ENCODE assay signal across 19 cellular contexts in the genomic region with DNA sequence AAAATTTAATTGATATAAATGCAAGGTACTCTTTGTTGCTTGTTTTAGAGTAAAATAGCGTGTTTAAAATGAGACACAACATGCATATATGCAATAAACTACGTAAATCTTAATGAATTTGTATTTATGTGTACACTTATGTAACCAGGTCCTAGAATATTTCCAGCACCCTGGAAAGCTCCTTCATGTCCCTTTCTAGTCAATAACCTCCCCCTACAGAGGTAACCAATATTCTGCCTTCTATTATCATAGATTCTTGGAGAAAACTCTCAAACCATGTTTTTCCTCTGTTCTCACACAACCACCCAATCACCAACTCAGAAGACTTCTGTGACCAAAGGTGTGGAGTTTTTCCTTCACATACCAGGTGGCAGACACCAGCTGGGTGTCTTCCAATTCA.
DNase-seq lines count a peak whose midpoint lies in the region; ATAC-seq, FAIRE-seq and TF ChIP-seq lines count a peak whose summit lies in the region.
"Had no signal": no experiment of that assay in that cellular context is flagged by ENCODE, and none has a peak within 500 bp of the region (broad histone marks: within the 10 kb centered on the region; RNA-seq: fewer than 3 reads in every experiment).

No MANE protein-coding gene starts in this region.

- H3K27me3 ChIP-seq in HCT116 (ENCODE audit: insufficient read depth, low read length), result no peaks in the 10 kb centered on the region
- H3K27me3 ChIP-seq in GM12878 (replicated peaks in 1 of 2; ENCODE audit: control insufficient read depth in 2 of 2, insufficient read depth in 2 of 2, low read length in 1 of 2), result no peaks in the 10 kb centered on the region
- no peaks in the 10 kb centered on the region for H3K27me3 ChIP-seq in liver (ENCODE audit: control insufficient read depth in 4 of 4, insufficient read depth in 4 of 4, low read length in 3 of 4)
- no peaks in the 10 kb centered on the region for H3K27me3 ChIP-seq in tibial nerve

- TF ChIP-seq RAD21 in HCT116 (IDR thresholded peaks at IDR 0.05; ENCODE audit: low read depth) (no peak), GM12878 (IDR thresholded peaks at IDR 0.05; ENCODE audit: insufficient read depth, low read depth, low read length) (no peak), liver (IDR thresholded peaks at IDR 0.05) (no peak)

- FAIRE-seq in GM12878 (lab: Jason Lieb, UNC), result no peak
- FAIRE-seq: A204.1, D721Med, H1 had no signal

- H3K36me3 ChIP-seq in HCT116 (ENCODE audit: control insufficient read depth in 1 of 2, insufficient read depth in 2 of 2, low read length in 2 of 2) (no peaks in the 10 kb centered on the region), GM12878 (ENCODE audit: control insufficient read depth in 2 of 2, insufficient read depth in 2 of 2, low read length in 1 of 2) (no peaks in the 10 kb centered on the region), liver (ENCODE audit: control insufficient read depth in 4 of 4, insufficient read depth in 3 of 4, low read depth in 1 of 4, low read length in 3 of 4) (no peaks in the 10 kb centered on the region), tibial nerve (no peaks in the 10 kb centered on the region)

- WGBS in GM12878 (ENCODE audit: insufficient coverage, insufficient replicate concordance, low lambda C conversion rate, missing lambda C conversion rate), result 2% methylated on average over 2 of the region's 2 CpGs
- WGBS in liver, result 52% methylated on average over 2 of the region's 2 CpGs
- 79 to 85% methylated on average over 2 of the region's 2 CpGs for WGBS in tibial nerve, 2 donors

- H3K9me3 ChIP-seq in HCT116 (ENCODE audit: control insufficient read depth in 1 of 2, insufficient read depth in 1 of 2, low read depth in 1 of 2, low read length in 2 of 2) (no peaks in the 10 kb centered on the region), GM12878 (replicated peaks; ENCODE audit: control insufficient read depth, insufficient read depth, low read length) (no peaks in the 10 kb centered on the region), liver (ENCODE audit: control insufficient read depth in 4 of 4, low read length in 3 of 4) (no peaks in the 10 kb centered on the region), tibial nerve (peaks cover 0 to 3% (median 0%) of the 10 kb centered on the region in 4 donors)
- H3K9me3 ChIP-seq: Caco-2 had no signal

- ATAC-seq in HCT116 (no peak), GM12878 (no peak)

- H3K9ac ChIP-seq in HCT116 (ENCODE audit: low read length) (no peak overlapping the region), GM12878 (ENCODE audit: control insufficient read depth, insufficient read depth, low read length) (no peak overlapping the region), liver (ENCODE audit: low read depth in 1 of 2, low read length in 2 of 2) (no peak overlapping the region)

- CTCF ChIA-PET in HCT116 (lab: Charles Lee) (no interaction called here), GM12878 (lab: Yijun Ruan, JAX) (no interaction called here)

- intact Hi-C loops in HCT116 (cut with micrococcal nuclease), result no loop called here
- intact Hi-C loops in GM12878 (cut with micrococcal nuclease; ENCODE audit: unreplicated experiment), result no loop called here

- no peak overlapping the region for H3K27ac ChIP-seq in HCT116 (ENCODE audit: low read depth, low read length)
- H3K27ac ChIP-seq in GM12878 (ENCODE audit: control insufficient read depth, insufficient read depth), result no peak overlapping the region
- H3K27ac ChIP-seq in liver (ENCODE audit: low read depth in 1 of 2, low read length in 2 of 2), result no peak overlapping the region
- no peak overlapping the region for H3K27ac ChIP-seq in tibial nerve
- H3K27ac ChIP-seq: C4-2B, HL-60 had no signal

- no peaks in the 10 kb centered on the region for H3K79me2 ChIP-seq in HCT116 (ENCODE audit: insufficient read depth, low read length)
- no peaks in the 10 kb centered on the region for H3K79me2 ChIP-seq in GM12878 (ENCODE audit: control insufficient read depth, insufficient read depth, low read length)

- no peaks in the 10 kb centered on the region for H4K20me1 ChIP-seq in HCT116 (ENCODE audit: insufficient read depth)
- H4K20me1 ChIP-seq in GM12878 (ENCODE audit: control insufficient read depth, insufficient read depth), result no peaks in the 10 kb centered on the region

- TF ChIP-seq EP300 in GM12878 (IDR thresholded peaks at IDR 0.05; ENCODE audit: borderline replicate concordance in 1 of 2, control insufficient read depth in 1 of 2, low read depth in 2 of 2, low read length in 2 of 2) (no peak), tibial nerve (IDR thresholded peaks at IDR 0.05) (no peak)

- RAD21 ChIA-PET in HCT116 (lab: Charles Lee; ENCODE audit: low non-redundant PET in 1 of 2, low total read pairs in 2 of 2, uncharacterized antibody in 2 of 2, unreplicated experiment in 2 of 2), result no interaction called here
- RAD21 ChIA-PET in GM12878 (lab: Charles Lee; ENCODE audit: unreplicated experiment), result no interaction called here

- SMC1A ChIA-PET in GM12878 (lab: Charles Lee; ENCODE audit: uncharacterized antibody, unreplicated experiment), result interaction anchor here (0.9 kb wide), 1 partner anchor 8 kb away, joined by 3 read pairs; no protein-coding TSS in a partner anchor

- TF ChIP-seq CTCF in HCT116 (IDR thresholded peaks at IDR 0.05 in 2 of 3, conservative IDR thresholded peaks at IDR 0.05 in 1 of 3; ENCODE audit: borderline replicate concordance in 1 of 3, insufficient read depth in 1 of 3, low read depth in 2 of 3, low read length in 2 of 3), result no peak
- TF ChIP-seq CTCF in GM12878 (IDR thresholded peaks at IDR 0.05 in 2 of 3, conservative IDR thresholded peaks at IDR 0.05 in 1 of 3; ENCODE audit: control insufficient read depth in 2 of 3, extremely low read depth in 1 of 3, insufficient read depth in 1 of 3, low read depth in 3 of 3, low read length in 3 of 3), result no peak
- no peak for TF ChIP-seq CTCF in liver (IDR thresholded peaks at IDR 0.05; ENCODE audit: low read depth, low read length, missing input control)
- no peak for TF ChIP-seq CTCF in tibial nerve (IDR thresholded peaks at IDR 0.05)

- no peak overlapping the region for H3K4me2 ChIP-seq in HCT116 (ENCODE audit: low read length)
- H3K4me2 ChIP-seq in GM12878 (ENCODE audit: control insufficient read depth, insufficient read depth), result no peak overlapping the region

- H3K4me3 ChIP-seq in HCT116 (replicated peaks in 1 of 2; ENCODE audit: low read depth in 1 of 2, low read length in 2 of 2) (no peak overlapping the region), GM12878 (no peak overlapping the region), liver (ENCODE audit: low read depth in 1 of 3, low read length in 3 of 3) (no peak overlapping the region), tibial nerve (no peak overlapping the region)

- H2AFZ ChIP-seq in HCT116 (ENCODE audit: low read depth, low read length, poor library complexity, severe bottlenecking) (no peak overlapping the region), GM12878 (ENCODE audit: control insufficient read depth, low read depth, low read length) (no peak overlapping the region)

- H3K4me1 ChIP-seq in HCT116 (ENCODE audit: control insufficient read depth in 1 of 2, insufficient read depth in 2 of 2, low read length in 2 of 2) (no peaks in the 10 kb centered on the region), GM12878 (ENCODE audit: control insufficient read depth, insufficient read depth, low read length) (no peaks in the 10 kb centered on the region), liver (ENCODE audit: control insufficient read depth in 4 of 4, insufficient read depth in 4 of 4, low read length in 3 of 4) (no peaks in the 10 kb centered on the region), tibial nerve (no peaks in the 10 kb centered on the region)
- H3K4me1 ChIP-seq: Caco-2 had no signal

- in situ Hi-C loops in G401 (cut with HindIII; ENCODE audit: low sequenced_read_pairs) (no loop called here), GM12878 (cut with MboI) (no loop called here)

- no peak for TF ChIP-seq POLR2A in HCT116 (IDR thresholded peaks at IDR 0.05; ENCODE audit: borderline replicate concordance, extremely low read depth, insufficient read depth, insufficient read length)
- TF ChIP-seq POLR2A in GM12878 (IDR thresholded peaks at IDR 0.05; ENCODE audit: low read depth, low read length), result no peak
- TF ChIP-seq POLR2A in tibial nerve (IDR thresholded peaks at IDR 0.05), result no peak

- BruUV-seq in HCT116 (replicated peaks; lab: Mats Ljungman, UMichigan) (no TSS peak), GM12878 (replicated peaks; lab: Mats Ljungman, UMichigan) (no TSS peak)

- DNase-seq in G401 (ENCODE audit: low spot score) (peak; percentile 5), HCT116 (ENCODE audit: low read depth, low spot score) (no peak), GM12878 (ENCODE audit: low read depth, low spot score) (no peak), tibial nerve (ENCODE audit: low spot score in 2 of 2) (no peak), NCI-H146 treated with DMSO at 0.1 percent for 48 hours (lab: John Stamatoyannopoulos, UW; ENCODE audit: unreplicated experiment) (no peak)
- DNase-seq in stimulated activated CD4-positive, alpha-beta T cell treated with anti-CD3 and anti-CD28 coated beads, Interleukin-4, amount 100 ng/mL, for 4 hours, result no peak
- DNase-seq: AML-193; Caco-2; CD4-positive, alpha-beta T cell; GDM1; H9; IMR-90; KG1 had no signal

- POLR2A ChIA-PET in HCT116 (lab: Charles Lee), result no interaction called here
- POLR2A ChIA-PET in GM12878 (lab: Charles Lee), result no interaction called here

- H3K9me2 ChIP-seq in HCT116 (ENCODE audit: insufficient read depth), result no peaks in the 10 kb centered on the region

TF ChIP-seq in GM12878, 131 proteins besides CTCF, POLR2A, EP300 and RAD21 (continues in another document):
- TF ChIP-seq ZNF207 (IDR thresholded peaks at IDR 0.05; ENCODE audit: borderline replicate concordance) (no peak), NR2C2 (IDR thresholded peaks at IDR 0.05; ENCODE audit: borderline replicate concordance, control insufficient read depth, insufficient read length, low read depth) (no peak)
